In genomic region chr22:47891609-47892008, GRCh38 we compare ENCODE assay signal across 10 cellular contexts.
"Had no signal": no experiment of that assay in that cellular context is flagged by ENCODE, and none has a peak within 500 bp of the region (broad histone marks: within the 10 kb centered on the region; RNA-seq: fewer than 3 reads in every experiment).

No MANE protein-coding gene starts in this region.

- DNase-seq: GM23248, GOT3, H7, HFFc6, IMR-90, KG1 had no signal

- H3K36me3 ChIP-seq: HAP-1 had no signal

- H3K27ac ChIP-seq: GM23248, HL-60 had no signal

- H3K9ac ChIP-seq: GM23248 had no signal

- H3K9me3 ChIP-seq: HAP-1 had no signal

- H3K4me3 ChIP-seq: GM23248, HAP-1, K562 had no signal

- ATAC-seq: HCT116, K562 had no signal

- FAIRE-seq: K562 had no signal

- H3K4me1 ChIP-seq: HAP-1 had no signal

- H2AFZ ChIP-seq: GM23248 had no signal
